Comparison of ENCODE assay signal across 22 cellular contexts in genomic region chr13:111602874-111603273, GRCh38.
DNase-seq lines count a peak whose midpoint lies in the region; ATAC-seq and TF ChIP-seq lines count a peak whose summit lies in the region.
"Had no signal": no experiment of that assay in that cellular context is flagged by ENCODE, and none has a peak within 500 bp of the region (broad histone marks: within the 10 kb centered on the region; RNA-seq: fewer than 3 reads in every experiment).

No MANE protein-coding gene starts in this region.

- no peak overlapping the region for H2BK12ac ChIP-seq in H9 (ENCODE audit: insufficient read length, low read depth, low read length)

- no peak overlapping the region for H3K4me3 Mint-ChIP-seq in H9
- H3K4me3 Mint-ChIP-seq: CD14-positive monocyte; CD4-positive, alpha-beta memory T cell; CD4-positive, CD25-positive, alpha-beta regulatory T cell; CD8-positive, alpha-beta memory T cell had no signal

- no peak overlapping the region for H3K14ac ChIP-seq in H9 (ENCODE audit: insufficient read depth, low read length)

- no peak overlapping the region for H2AFZ ChIP-seq in H9 (ENCODE audit: low read length)

- no peaks in the 10 kb centered on the region for H3K79me2 ChIP-seq in H9 (ENCODE audit: insufficient read depth, low read length)

- peak overlapping the region; percentile 17 for H3K18ac ChIP-seq in H9 (ENCODE audit: insufficient read length, low read depth, low read length)

- H3K27me3 Mint-ChIP-seq in H9 (ENCODE audit: low read depth), result peaks cover 16% of the 10 kb centered on the region
- H3K27me3 Mint-ChIP-seq: CD4-positive, CD25-positive, alpha-beta regulatory T cell had no signal

- H3K56ac ChIP-seq in H9 (ENCODE audit: insufficient read length, low read depth, low read length), result no peak overlapping the region

- no peak overlapping the region for H3K9ac ChIP-seq in H9 (ENCODE audit: extremely low read depth, insufficient read length, low read length)
- H3K9ac ChIP-seq: BLaER1 had no signal

- no peak overlapping the region for H3T11ph ChIP-seq in H9 (ENCODE audit: low read length)

- H2BK5ac ChIP-seq in H9 (ENCODE audit: insufficient read length, low read length), result no peak overlapping the region

- no peaks in the 10 kb centered on the region for H3K79me1 ChIP-seq in H9 (ENCODE audit: insufficient read depth, low read depth, low read length, poor library complexity, severe bottlenecking)

- H3K4me1 Mint-ChIP-seq in H9, result peaks cover 19 to 24% of the 10 kb centered on the region in 2 experiments
- H3K4me1 Mint-ChIP-seq: CD14-positive monocyte; CD4-positive, alpha-beta memory T cell; CD4-positive, CD25-positive, alpha-beta regulatory T cell; CD8-positive, alpha-beta memory T cell had no signal

- H4K8ac ChIP-seq in H9 (replicated peaks; ENCODE audit: insufficient read length, low read depth, low read length), result no peak overlapping the region

- DNase-seq in H9 (peak; percentile 17), islet precursor cell (peak; percentile 46), left lobe of liver (ENCODE audit: low spot score) (peak; percentile 29), posterior vena cava (ENCODE audit: low spot score) (peak; percentile 64), DMS153 treated with DMSO at 0.1 percent for 48 hours (lab: John Stamatoyannopoulos, UW; ENCODE audit: unreplicated experiment) (no peak), tibial nerve (ENCODE audit: low spot score in 2 of 2) (no peak)
- no peak for DNase-seq in stimulated activated naive CD4-positive, alpha-beta T cell (lab: John Stamatoyannopoulos, UW)
- DNase-seq: 8988T; ACHN; BE2C; C1 segment of cervical spinal cord; CD4-positive, alpha-beta memory T cell; CD4-positive, CD25-positive, alpha-beta regulatory T cell; CD8-positive, alpha-beta memory T cell; COR-L47; DMS 273 treated with DMSO at 0.1 percent for 48 hours; DMS153; DMS79 treated with DMSO at 0.1 percent for 48 hours; GF-D8 had no signal

- H3K27ac Mint-ChIP-seq in H9, result no peak overlapping the region
- H3K27ac Mint-ChIP-seq: CD4-positive, alpha-beta memory T cell; CD4-positive, CD25-positive, alpha-beta regulatory T cell; CD8-positive, alpha-beta memory T cell had no signal

- H3K9me3 Mint-ChIP-seq in H9, result no peaks in the 10 kb centered on the region; a peak in 2 of 5 replicates

- H4K5ac ChIP-seq in H9 (ENCODE audit: insufficient read length, low read depth, low read length), result no peak overlapping the region

- no peak overlapping the region for H2BK120ac ChIP-seq in H9 (ENCODE audit: low read depth, low read length, poor library complexity, severe bottlenecking)

- H3K36me3 Mint-ChIP-seq in H9 (ENCODE audit: insufficient read depth in 1 of 3, low read depth in 3 of 3), result no peaks in the 10 kb centered on the region; a peak in 1 of 7 replicates
- H3K36me3 Mint-ChIP-seq: CD14-positive monocyte; CD4-positive, alpha-beta memory T cell; CD4-positive, CD25-positive, alpha-beta regulatory T cell; CD8-positive, alpha-beta memory T cell had no signal

- H3K27me3 ChIP-seq in H9 (ENCODE audit: insufficient read depth, low read length), result 0 out of 2 replicates have a peak, but pooled peaks cover 2% of the 10 kb centered on the region
- H3K27me3 ChIP-seq in tibial nerve, result no peaks in the 10 kb centered on the region
- H3K27me3 ChIP-seq: BLaER1 had no signal

- no peak for TF ChIP-seq EP300 in tibial nerve (IDR thresholded peaks at IDR 0.05)

- no peak overlapping the region for H3K4ac ChIP-seq in H9 (ENCODE audit: low read depth, low read length)

- TF ChIP-seq POLR2A in tibial nerve (IDR thresholded peaks at IDR 0.05), result no peak

- H3K9me3 ChIP-seq in H9 (ENCODE audit: control insufficient read depth, low read depth, low read length) (no peaks in the 10 kb centered on the region), tibial nerve (no peaks in the 10 kb centered on the region)
- H3K9me3 ChIP-seq: BE2C had no signal

- H3K4me2 ChIP-seq in H9 (ENCODE audit: insufficient read depth, insufficient read length, low read length), result no peak overlapping the region
- H3K4me2 ChIP-seq: BLaER1 had no signal

- no peaks in the 10 kb centered on the region for H3K23me2 ChIP-seq in H9 (ENCODE audit: insufficient read length, low read depth, low read length, poor library complexity, severe bottlenecking)

- no peak overlapping the region for H2BK15ac ChIP-seq in H9 (ENCODE audit: low read depth, low read length)

- no peak overlapping the region for H2BK20ac ChIP-seq in H9 (ENCODE audit: low read depth, low read length, poor library complexity, severe bottlenecking)

- no peak for ATAC-seq in left lobe of liver
- ATAC-seq in HG03175 (IDR thresholded peaks at IDR 0.05; ENCODE audit: unreplicated experiment), result no peak

- no CpG with 5 or more reads among the region's 21 CpGs for WGBS in H9 (ENCODE audit: extremely low coverage, insufficient read length, low lambda C conversion rate)
- whole genome bisulfite sequencing in tibial nerve, 2 donors, result 94 to 95% methylated on average over 21 of the region's 21 CpGs

- H3K4me3 ChIP-seq in tibial nerve, result no peak overlapping the region
- H3K4me3 ChIP-seq: BLaER1 had no signal

- no peaks in the 10 kb centered on the region for H3K36me3 ChIP-seq in tibial nerve
- H3K36me3 ChIP-seq: BE2C, BLaER1 had no signal

- no peak overlapping the region for H3K27ac ChIP-seq in H9 (ENCODE audit: insufficient read length, low read depth, low read length)
- no peak overlapping the region for H3K27ac ChIP-seq in tibial nerve
- H3K27ac ChIP-seq: BLaER1 had no signal

- H3K23ac ChIP-seq in H9 (ENCODE audit: insufficient read length, low read depth, low read length), result no peak overlapping the region

- intact Hi-C loops in posterior vena cava (cut with DNase I), result no loop called here

- H2AK5ac ChIP-seq in H9 (ENCODE audit: insufficient read length, low read length), result no peak overlapping the region

- no peak for TF ChIP-seq CTCF in H9 (conservative IDR thresholded peaks at IDR 0.05)
- TF ChIP-seq CTCF in tibial nerve (IDR thresholded peaks at IDR 0.05), result no peak

- H4K91ac ChIP-seq in H9 (ENCODE audit: insufficient read length, low read depth, low read length), result no peak overlapping the region

- H3K4me1 ChIP-seq in H9 (ENCODE audit: insufficient read depth, low read length), result no peaks in the 10 kb centered on the region
- no peaks in the 10 kb centered on the region for H3K4me1 ChIP-seq in tibial nerve
- H3K4me1 ChIP-seq: BE2C had no signal

- no peaks in the 10 kb centered on the region for H4K20me1 ChIP-seq in H9 (ENCODE audit: control insufficient read depth, insufficient read depth, insufficient read length)
- H4K20me1 ChIP-seq: BLaER1 had no signal

Comparison
In these comparisons a context has a peak if more than half of its experiments do, and no peak if none do; other contexts are left out.
1. DNase-seq: peak in H9 (single experiment), islet precursor cell (single experiment), left lobe of liver (single experiment) and posterior vena cava (single experiment); none in DMS153 treated with DMSO at 0.1 percent for 48 hours (single experiment), stimulated activated naive CD4-positive, alpha-beta T cell (0 of 6) and tibial nerve (0 of 2).